1 cellular context compared by ENCODE assay signal in the genomic region with DNA sequence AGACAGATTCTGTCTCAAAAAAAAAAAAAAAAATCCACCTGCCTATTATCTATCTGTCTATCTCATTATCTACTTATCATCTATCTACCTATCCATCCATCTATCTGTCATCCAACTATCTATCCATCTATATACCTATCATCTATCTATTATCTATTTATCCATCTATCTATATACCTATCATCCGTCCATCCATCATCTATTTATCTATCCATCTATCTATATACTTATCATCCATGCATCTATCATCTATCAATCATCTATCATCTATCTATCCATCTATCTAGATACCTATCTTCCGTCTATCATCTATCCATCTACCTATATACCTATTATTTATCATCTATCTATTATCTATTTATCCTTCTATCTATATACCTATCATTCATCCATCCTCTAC.
TF ChIP-seq lines count a peak whose summit lies in the region.

No MANE protein-coding gene starts in this region.

TF ChIP-seq in K562, 482 proteins besides CTCF, POLR2A, EP300 and RAD21 (continued from another document):
- TF ChIP-seq, protein P1, sequence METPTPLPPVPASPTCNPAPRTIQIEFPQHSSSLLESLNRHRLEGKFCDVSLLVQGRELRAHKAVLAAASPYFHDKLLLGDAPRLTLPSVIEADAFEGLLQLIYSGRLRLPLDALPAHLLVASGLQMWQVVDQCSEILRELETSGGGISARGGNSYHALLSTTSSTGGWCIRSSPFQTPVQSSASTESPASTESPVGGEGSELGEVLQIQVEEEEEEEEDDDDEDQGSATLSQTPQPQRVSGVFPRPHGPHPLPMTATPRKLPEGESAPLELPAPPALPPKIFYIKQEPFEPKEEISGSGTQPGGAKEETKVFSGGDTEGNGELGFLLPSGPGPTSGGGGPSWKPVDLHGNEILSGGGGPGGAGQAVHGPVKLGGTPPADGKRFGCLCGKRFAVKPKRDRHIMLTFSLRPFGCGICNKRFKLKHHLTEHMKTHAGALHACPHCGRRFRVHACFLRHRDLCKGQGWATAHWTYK (CRISPR knock-in tag; IDR thresholded peaks at IDR 0.05): no peak
- TF ChIP-seq ZNF224 (CRISPR knock-in tag; IDR thresholded peaks at IDR 0.05): no peak
- no peak for TF ChIP-seq MCM7 (IDR thresholded peaks at IDR 0.05)
- TF ChIP-seq ZKSCAN8 (CRISPR knock-in tag; IDR thresholded peaks at IDR 0.05): no peak
- no peak for TF ChIP-seq E2F3 (CRISPR knock-in tag; IDR thresholded peaks at IDR 0.05)
- no peak for TF ChIP-seq LARP7 (IDR thresholded peaks at IDR 0.05)
- peak; percentile 67 for TF ChIP-seq ZEB2 (IDR thresholded peaks at IDR 0.05)
- TF ChIP-seq, protein P2, sequence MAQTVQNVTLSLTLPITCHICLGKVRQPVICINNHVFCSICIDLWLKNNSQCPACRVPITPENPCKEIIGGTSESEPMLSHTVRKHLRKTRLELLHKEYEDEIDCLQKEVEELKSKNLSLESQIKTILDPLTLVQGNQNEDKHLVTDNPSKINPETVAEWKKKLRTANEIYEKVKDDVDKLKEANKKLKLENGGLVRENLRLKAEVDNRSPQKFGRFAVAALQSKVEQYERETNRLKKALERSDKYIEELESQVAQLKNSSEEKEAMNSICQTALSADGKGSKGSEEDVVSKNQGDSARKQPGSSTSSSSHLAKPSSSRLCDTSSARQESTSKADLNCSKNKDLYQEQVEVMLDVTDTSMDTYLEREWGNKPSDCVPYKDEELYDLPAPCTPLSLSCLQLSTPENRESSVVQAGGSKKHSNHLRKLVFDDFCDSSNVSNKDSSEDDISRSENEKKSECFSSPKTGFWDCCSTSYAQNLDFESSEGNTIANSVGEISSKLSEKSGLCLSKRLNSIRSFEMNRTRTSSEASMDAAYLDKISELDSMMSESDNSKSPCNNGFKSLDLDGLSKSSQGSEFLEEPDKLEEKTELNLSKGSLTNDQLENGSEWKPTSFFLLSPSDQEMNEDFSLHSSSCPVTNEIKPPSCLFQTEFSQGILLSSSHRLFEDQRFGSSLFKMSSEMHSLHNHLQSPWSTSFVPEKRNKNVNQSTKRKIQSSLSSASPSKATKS (CRISPR knock-in tag; IDR thresholded peaks at IDR 0.05): no peak
- no peak for TF ChIP-seq TSC22D4 (tag; IDR thresholded peaks at IDR 0.05)
- TF ChIP-seq NFIX (CRISPR knock-in tag; IDR thresholded peaks at IDR 0.05; ENCODE audit: low read depth): no peak
- TF ChIP-seq HLTF (IDR thresholded peaks at IDR 0.05): 0 out of 2 replicates have a peak, but pooled peaks have one; percentile 37
- TF ChIP-seq FIP1L1 (IDR thresholded peaks at IDR 0.05; ENCODE audit: low read depth, low read length, poor library complexity, severe bottlenecking): no peak
- TF ChIP-seq, protein P3, sequence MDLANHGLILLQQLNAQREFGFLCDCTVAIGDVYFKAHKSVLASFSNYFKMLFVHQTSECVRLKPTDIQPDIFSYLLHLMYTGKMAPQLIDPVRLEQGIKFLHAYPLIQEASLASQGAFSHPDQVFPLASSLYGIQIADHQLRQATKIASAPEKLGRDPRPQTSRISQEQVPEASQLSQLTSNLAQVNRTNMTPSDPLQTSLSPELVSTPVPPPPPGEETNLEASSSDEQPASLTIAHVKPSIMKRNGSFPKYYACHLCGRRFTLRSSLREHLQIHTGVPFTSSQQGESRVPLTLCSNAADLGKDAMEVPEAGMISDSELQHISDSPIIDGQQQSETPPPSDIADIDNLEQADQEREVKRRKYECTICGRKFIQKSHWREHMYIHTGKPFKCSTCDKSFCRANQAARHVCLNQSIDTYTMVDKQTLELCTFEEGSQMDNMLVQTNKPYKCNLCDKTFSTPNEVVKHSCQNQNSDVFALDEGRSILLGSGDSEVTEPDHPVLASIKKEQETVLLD (IDR thresholded peaks at IDR 0.05): peak; percentile 85
- 0 out of 2 replicates have a peak, but pooled peaks have one; percentile 12 for TF ChIP-seq ARID1B (IDR thresholded peaks at IDR 0.05)
- TF ChIP-seq ZNF311 (CRISPR knock-in tag; IDR thresholded peaks at IDR 0.05): no peak
- TF ChIP-seq, protein P4, sequence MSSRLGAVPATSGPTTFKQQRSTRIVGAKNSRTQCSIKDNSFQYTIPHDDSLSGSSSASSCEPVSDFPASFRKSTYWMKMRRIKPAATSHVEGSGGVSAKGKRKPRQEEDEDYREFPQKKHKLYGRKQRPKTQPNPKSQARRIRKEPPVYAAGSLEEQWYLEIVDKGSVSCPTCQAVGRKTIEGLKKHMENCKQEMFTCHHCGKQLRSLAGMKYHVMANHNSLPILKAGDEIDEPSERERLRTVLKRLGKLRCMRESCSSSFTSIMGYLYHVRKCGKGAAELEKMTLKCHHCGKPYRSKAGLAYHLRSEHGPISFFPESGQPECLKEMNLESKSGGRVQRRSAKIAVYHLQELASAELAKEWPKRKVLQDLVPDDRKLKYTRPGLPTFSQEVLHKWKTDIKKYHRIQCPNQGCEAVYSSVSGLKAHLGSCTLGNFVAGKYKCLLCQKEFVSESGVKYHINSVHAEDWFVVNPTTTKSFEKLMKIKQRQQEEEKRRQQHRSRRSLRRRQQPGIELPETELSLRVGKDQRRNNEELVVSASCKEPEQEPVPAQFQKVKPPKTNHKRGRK (tag; IDR thresholded peaks at IDR 0.05): no peak
- TF ChIP-seq DACH1 (IDR thresholded peaks at IDR 0.05; ENCODE audit: partially characterized antibody): peak; percentile 92
- TF ChIP-seq, protein P5, sequence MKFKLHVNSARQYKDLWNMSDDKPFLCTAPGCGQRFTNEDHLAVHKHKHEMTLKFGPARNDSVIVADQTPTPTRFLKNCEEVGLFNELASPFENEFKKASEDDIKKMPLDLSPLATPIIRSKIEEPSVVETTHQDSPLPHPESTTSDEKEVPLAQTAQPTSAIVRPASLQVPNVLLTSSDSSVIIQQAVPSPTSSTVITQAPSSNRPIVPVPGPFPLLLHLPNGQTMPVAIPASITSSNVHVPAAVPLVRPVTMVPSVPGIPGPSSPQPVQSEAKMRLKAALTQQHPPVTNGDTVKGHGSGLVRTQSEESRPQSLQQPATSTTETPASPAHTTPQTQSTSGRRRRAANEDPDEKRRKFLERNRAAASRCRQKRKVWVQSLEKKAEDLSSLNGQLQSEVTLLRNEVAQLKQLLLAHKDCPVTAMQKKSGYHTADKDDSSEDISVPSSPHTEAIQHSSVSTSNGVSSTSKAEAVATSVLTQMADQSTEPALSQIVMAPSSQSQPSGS (CRISPR knock-in tag; IDR thresholded peaks at IDR 0.05): no peak
- TF ChIP-seq, protein P6, sequence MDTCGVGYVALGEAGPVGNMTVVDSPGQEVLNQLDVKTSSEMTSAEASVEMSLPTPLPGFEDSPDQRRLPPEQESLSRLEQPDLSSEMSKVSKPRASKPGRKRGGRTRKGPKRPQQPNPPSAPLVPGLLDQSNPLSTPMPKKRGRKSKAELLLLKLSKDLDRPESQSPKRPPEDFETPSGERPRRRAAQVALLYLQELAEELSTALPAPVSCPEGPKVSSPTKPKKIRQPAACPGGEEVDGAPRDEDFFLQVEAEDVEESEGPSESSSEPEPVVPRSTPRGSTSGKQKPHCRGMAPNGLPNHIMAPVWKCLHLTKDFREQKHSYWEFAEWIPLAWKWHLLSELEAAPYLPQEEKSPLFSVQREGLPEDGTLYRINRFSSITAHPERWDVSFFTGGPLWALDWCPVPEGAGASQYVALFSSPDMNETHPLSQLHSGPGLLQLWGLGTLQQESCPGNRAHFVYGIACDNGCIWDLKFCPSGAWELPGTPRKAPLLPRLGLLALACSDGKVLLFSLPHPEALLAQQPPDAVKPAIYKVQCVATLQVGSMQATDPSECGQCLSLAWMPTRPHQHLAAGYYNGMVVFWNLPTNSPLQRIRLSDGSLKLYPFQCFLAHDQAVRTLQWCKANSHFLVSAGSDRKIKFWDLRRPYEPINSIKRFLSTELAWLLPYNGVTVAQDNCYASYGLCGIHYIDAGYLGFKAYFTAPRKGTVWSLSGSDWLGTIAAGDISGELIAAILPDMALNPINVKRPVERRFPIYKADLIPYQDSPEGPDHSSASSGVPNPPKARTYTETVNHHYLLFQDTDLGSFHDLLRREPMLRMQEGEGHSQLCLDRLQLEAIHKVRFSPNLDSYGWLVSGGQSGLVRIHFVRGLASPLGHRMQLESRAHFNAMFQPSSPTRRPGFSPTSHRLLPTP (IDR thresholded peaks at IDR 0.05; ENCODE audit: borderline replicate concordance, extremely low read depth, insufficient read length): no peak
- TF ChIP-seq HDAC2 (IDR thresholded peaks at IDR 0.05): 0 out of 2 replicates have a peak, but pooled peaks have one; percentile 45
- no peak for TF ChIP-seq NR3C1 (CRISPR knock-in tag; IDR thresholded peaks at IDR 0.05)
- TF ChIP-seq TRIM24 (IDR thresholded peaks at IDR 0.05): peak in 1 of 2 experiments; percentile 49; a peak in 1 of 4 replicates
- no peak for TF ChIP-seq GATA2 (CRISPR knock-in tag; IDR thresholded peaks at IDR 0.05)
- no peak for TF ChIP-seq HMGN3 (IDR thresholded peaks at IDR 0.05; ENCODE audit: borderline replicate concordance, extremely low read depth, insufficient read length, low read depth, low read length)
- TF ChIP-seq ZNF586 (CRISPR knock-in tag; conservative IDR thresholded peaks at IDR 0.05): no peak
- TF ChIP-seq HSF4 (CRISPR knock-in tag; IDR thresholded peaks at IDR 0.05; ENCODE audit: borderline replicate concordance): no peak
